In the genomic region with DNA sequence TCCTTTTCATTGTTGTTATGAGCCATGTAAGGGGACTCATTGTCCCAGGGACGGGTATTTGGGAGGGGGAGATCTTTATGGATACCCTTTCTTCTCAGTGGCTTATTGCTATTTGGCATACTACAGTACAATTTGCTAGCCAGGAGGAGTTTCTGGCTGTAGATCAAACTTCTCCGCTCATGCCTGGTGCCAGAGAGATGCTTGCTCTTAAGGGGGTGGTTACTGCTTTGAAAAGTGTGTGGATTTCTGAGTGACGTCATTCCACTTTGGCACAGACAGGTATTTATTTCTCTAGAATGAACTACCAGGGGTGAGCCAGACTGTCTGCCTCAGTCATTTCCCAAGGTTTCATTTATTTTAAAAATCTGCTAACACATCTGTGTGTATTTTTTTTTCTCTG, we compare ENCODE assay signal across 7 cellular contexts.
DNase-seq lines count a peak whose midpoint lies in the region; ATAC-seq, FAIRE-seq and TF ChIP-seq lines count a peak whose summit lies in the region.
"Not testable (repeated sequence)": the region's sequence is repeated elsewhere in the genome, so short reads cannot be mapped to it uniquely, and the experiment has no call there.

No MANE protein-coding gene starts in this region.

- not testable (repeated sequence) for H3K27me3 ChIP-seq in MG63; heart left ventricle; right cardiac atrium (ENCODE audit: control insufficient read depth, insufficient read depth); left lung; lower lobe of right lung (ENCODE audit: low read depth); pancreas

- H3K9me3 ChIP-seq in MG63; heart left ventricle; right cardiac atrium (ENCODE audit: control insufficient read depth, low read length); left lung; lower lobe of right lung; pancreas: not testable (repeated sequence)

- TF ChIP-seq POLR2A in heart left ventricle (IDR thresholded peaks at IDR 0.05): not testable (repeated sequence)

- FAIRE-seq in pancreas (lab: Jason Lieb, UNC): not testable (repeated sequence)

- intact Hi-C loops in heart left ventricle (cut with DNase I); left cardiac atrium (cut with DNase I); right cardiac atrium (cut with DNase I); left lung (cut with DNase I); lower lobe of right lung (cut with DNase I); pancreas (cut with DNase I): not testable (repeated sequence)

- ATAC-seq in heart left ventricle (peak in 3 of 4 donors; percentile 65 to 85 (median 73)), left cardiac atrium (peak; percentile 43 to 84), right cardiac atrium (peak; percentile 58 to 63), left lung (peak; percentile 79), lower lobe of right lung (peak; percentile 54 to 91), pancreas (peak in 3 of 4 donors; percentile 18 to 60 (median 43))

- H3K4me3 ChIP-seq in MG63; heart left ventricle; right cardiac atrium (ENCODE audit: low read length); left lung; lower lobe of right lung; pancreas: not testable (repeated sequence)

- H3K27ac ChIP-seq in heart left ventricle; right cardiac atrium (ENCODE audit: low read length); left lung; lower lobe of right lung; pancreas: not testable (repeated sequence)

- TF ChIP-seq CTCF in heart left ventricle (IDR thresholded peaks at IDR 0.05); left lung (IDR thresholded peaks at IDR 0.05); lower lobe of right lung (IDR thresholded peaks at IDR 0.05); pancreas (IDR thresholded peaks at IDR 0.05): not testable (repeated sequence)

- H3K36me3 ChIP-seq in MG63, heart left ventricle, left lung, lower lobe of right lung, pancreas: not testable (repeated sequence)

- DNase-seq in MG63: peak; percentile 22
- DNase-seq in heart left ventricle, left cardiac atrium, right cardiac atrium, left lung, lower lobe of right lung, pancreas: not testable (repeated sequence)

- 46 to 67% (median 55%) methylated on average over 2 to 3 of the region's 3 CpGs; no CpG with 5 or more reads in 1 of the 4 donors for WGBS in heart left ventricle, 4 donors
- 59% methylated on average over 2 of the region's 3 CpGs for WGBS in right cardiac atrium
- 84% methylated on average over 2 of the region's 3 CpGs; no CpG with 5 or more reads in 1 of the 2 donors for WGBS in pancreas, 2 donors

- H3K4me1 ChIP-seq in heart left ventricle; right cardiac atrium (ENCODE audit: control insufficient read depth, insufficient read depth, low read length); left lung; lower lobe of right lung; pancreas: not testable (repeated sequence)
